Comparison of ENCODE assay signal across 1 cellular context in genomic region chr5:132457371-132458225, GRCh38.
A peak's percentile ranks its signal among the peaks of the same experiment; 100 is the strongest.
TF ChIP-seq lines count a peak whose summit lies in the region.

No MANE protein-coding gene starts in this region.

TF ChIP-seq in HepG2, 621 proteins besides CTCF, POLR2A, EP300 and RAD21 (continued from another document and continues in another):
- TF ChIP-seq PATZ1 (CRISPR knock-in tag; IDR thresholded peaks at IDR 0.05) (peak; percentile 33; the same call in 1 of the 2 replicates), GABPB1 (CRISPR knock-in tag; IDR thresholded peaks at IDR 0.05) (peak; percentile 53; the same call in 1 of the 2 replicates), PAXIP1 (CRISPR knock-in tag; conservative IDR thresholded peaks at IDR 0.05) (no peak), ZNF280B (CRISPR knock-in tag; IDR thresholded peaks at IDR 0.05; ENCODE audit: borderline replicate concordance) (no peak), PBX3 (CRISPR knock-in tag; IDR thresholded peaks at IDR 0.05; ENCODE audit: borderline replicate concordance) (no peak), NR2C2 (CRISPR knock-in tag; IDR thresholded peaks at IDR 0.05; ENCODE audit: borderline replicate concordance) (peak; percentile 32; the same call in 1 of the 2 replicates), ZFYVE20 (CRISPR knock-in tag; IDR thresholded peaks at IDR 0.05; ENCODE audit: borderline replicate concordance, low read depth) (no peak), FOSL2 (CRISPR knock-in tag; IDR thresholded peaks at IDR 0.05) (peak; percentile 36), ZNF12 (CRISPR knock-in tag; IDR thresholded peaks at IDR 0.05) (0 out of 2 replicates have a peak, but pooled peaks have one; percentile 44), SUZ12 (IDR thresholded peaks at IDR 0.05; ENCODE audit: low read depth, low read length) (no peak), ZMYM3 (CRISPR knock-in tag; IDR thresholded peaks at IDR 0.05) (no peak), CERS6 (CRISPR knock-in tag; IDR thresholded peaks at IDR 0.05) (no peak), ZNF138 (CRISPR knock-in tag; IDR thresholded peaks at IDR 0.05; ENCODE audit: low read depth) (no peak), SKIL (CRISPR knock-in tag; IDR thresholded peaks at IDR 0.05; ENCODE audit: borderline replicate concordance) (no peak), EHMT2 (IDR thresholded peaks at IDR 0.05; ENCODE audit: borderline replicate concordance, low read depth, low read length) (no peak), TFDP1 (CRISPR knock-in tag; IDR thresholded peaks at IDR 0.05; ENCODE audit: borderline replicate concordance) (no peak), MTF2 (CRISPR knock-in tag; IDR thresholded peaks at IDR 0.05; ENCODE audit: borderline replicate concordance) (0 out of 2 replicates have a peak, but pooled peaks have one; percentile 27), ZNF136 (CRISPR knock-in tag; IDR thresholded peaks at IDR 0.05; ENCODE audit: low read depth) (no peak), ZNF142 (CRISPR knock-in tag; IDR thresholded peaks at IDR 0.05) (no peak), ZNF430 (CRISPR knock-in tag; IDR thresholded peaks at IDR 0.05) (no peak), ERF (CRISPR knock-in tag; IDR thresholded peaks at IDR 0.05) (no peak), ZNF546 (CRISPR knock-in tag; conservative IDR thresholded peaks at IDR 0.05) (no peak), ZNF382 (CRISPR knock-in tag; IDR thresholded peaks at IDR 0.05; ENCODE audit: borderline replicate concordance) (no peak), TAF1 (CRISPR knock-in tag; IDR thresholded peaks at IDR 0.05) (no peak), TBX2 (CRISPR knock-in tag; IDR thresholded peaks at IDR 0.05; ENCODE audit: borderline replicate concordance) (no peak), ZBTB8A (CRISPR knock-in tag; IDR thresholded peaks at IDR 0.05; ENCODE audit: borderline replicate concordance, low read depth) (no peak), ZNF674 (CRISPR knock-in tag; IDR thresholded peaks at IDR 0.05; ENCODE audit: low read depth) (no peak), ZFP1 (CRISPR knock-in tag; IDR thresholded peaks at IDR 0.05) (no peak), ZNF235 (CRISPR knock-in tag; IDR thresholded peaks at IDR 0.05; ENCODE audit: borderline replicate concordance) (no peak), ZNF431 (CRISPR knock-in tag; IDR thresholded peaks at IDR 0.05; ENCODE audit: borderline replicate concordance, low read depth) (no peak), ZNF629 (CRISPR knock-in tag; conservative IDR thresholded peaks at IDR 0.05) (no peak), GATAD2A (CRISPR knock-in tag; IDR thresholded peaks at IDR 0.05) (peak; percentile 18; the same call in 1 of the 2 replicates), ZNF317 (CRISPR knock-in tag; IDR thresholded peaks at IDR 0.05) (no peak), PCBP1 (IDR thresholded peaks at IDR 0.05; ENCODE audit: borderline replicate concordance, low read depth, low read length) (no peak), HMGA1 (CRISPR knock-in tag; conservative IDR thresholded peaks at IDR 0.05) (no peak)
